In genomic region chr5:27963050-27963783, GRCh38 we compare ENCODE assay signal across 25 cellular contexts.
"Had no signal": no experiment of that assay in that cellular context is flagged by ENCODE, and none has a peak within 500 bp of the region (broad histone marks: within the 10 kb centered on the region; RNA-seq: fewer than 3 reads in every experiment).

No MANE protein-coding gene starts in this region.

- H3K4me3 ChIP-seq: coronary artery, prostate gland, smooth muscle cell, stomach, testis, upper lobe of left lung had no signal

- H3K4me2 ChIP-seq: smooth muscle cell had no signal

- DNase-seq: activated B cell treated with CpG ODN at 0.5 μM for 24 hours; activated CD4-positive, alpha-beta T cell treated with anti-CD3 and anti-CD28 coated beads for 48 hours; activated CD8-positive, alpha-beta T cell treated with anti-CD3 and anti-CD28 coated beads for 36 hours; activated naive CD4-positive, alpha-beta T cell treated with anti-CD3 and anti-CD28 coated beads for 36 hours; activated naive CD8-positive, alpha-beta T cell treated with anti-CD3 and anti-CD28 coated beads, Interleukin-2, amount 50 U/mL, for 24 hours; activated T-cell treated with anti-CD3 and anti-CD28 coated beads, Interleukin-2, amount 50 U/mL, for 1 hour; anterior cingulate cortex; brain microvascular endothelial cell; erythroblast; foreskin melanocyte; glutamatergic neuron; hippocampal formation; left cardiac atrium; mammary epithelial cell; nephron progenitor cell; stimulated activated CD4-positive, alpha-beta T cell treated with anti-CD3 and anti-CD28 coated beads, Interleukin-4, amount 100 ng/mL, for 24 hours; stomach; testis had no signal

- H3K36me3 ChIP-seq: brain microvascular endothelial cell, prostate gland, stomach, upper lobe of left lung had no signal

- H3K9me3 ChIP-seq: prostate gland, testis had no signal

- H3K27ac ChIP-seq: brain microvascular endothelial cell, coronary artery, prostate gland, stomach, testis, upper lobe of left lung had no signal

- ATAC-seq: activated CD8-positive, alpha-beta T cell treated with anti-CD3 and anti-CD28 coated beads for 36 hours; activated naive CD8-positive, alpha-beta T cell treated with anti-CD3 and anti-CD28 coated beads, Interleukin-2, amount 50 U/mL, for 24 hours; sciatic nerve had no signal

- H3K4me1 ChIP-seq: prostate gland, stomach, testis, upper lobe of left lung had no signal

- H3K27me3 ChIP-seq: brain microvascular endothelial cell, stomach, testis, upper lobe of left lung had no signal

- FAIRE-seq: endometrium, islet of Langerhans had no signal
